Comparison of ENCODE assay signal across 24 cellular contexts in genomic region chr6:113736978-113737377, GRCh38.
"Had no signal": no experiment of that assay in that cellular context is flagged by ENCODE, and none has a peak within 500 bp of the region (broad histone marks: within the 10 kb centered on the region; RNA-seq: fewer than 3 reads in every experiment).

No MANE protein-coding gene starts in this region.

- ATAC-seq: effector memory CD8-positive, alpha-beta T cell; esophagus mucosa; gastrocnemius medialis; heart right ventricle; left cardiac atrium; lower lobe of right lung; mucosa of descending colon had no signal

- FAIRE-seq: endometrium, keratinocyte had no signal

- H3K9me3 ChIP-seq: colonic mucosa, esophagus squamous epithelium, gastrocnemius medialis, heart right ventricle, left ventricle myocardium inferior, lower lobe of right lung, mucosa of descending colon had no signal

- DNase-seq: colonic mucosa; cortex of kidney; effector CD8-positive, alpha-beta T cell; effector memory CD8-positive, alpha-beta T cell; endodermal cell; erythroblast; esophagus squamous epithelium; foreskin fibroblast; foreskin melanocyte; gastrocnemius medialis; glutamatergic neuron; head of caudate nucleus; heart right ventricle; hippocampal formation; left cardiac atrium; left ventricle myocardium inferior; lower lobe of right lung; mesenchymal stem cell; mucosa of descending colon; naive B cell had no signal

- H3K36me3 ChIP-seq: colonic mucosa, esophagus squamous epithelium, gastrocnemius medialis, heart right ventricle, left ventricle myocardium inferior, lower lobe of right lung had no signal

- H3K27ac ChIP-seq: colonic mucosa, epithelial cell of prostate, esophagus squamous epithelium, gastrocnemius medialis, heart right ventricle, left ventricle myocardium inferior, lower lobe of right lung had no signal

- H3K4me1 ChIP-seq: colonic mucosa, lower lobe of right lung had no signal

- H3K4me3 ChIP-seq: colonic mucosa, esophagus squamous epithelium, gastrocnemius medialis, heart right ventricle, left ventricle myocardium inferior, lower lobe of right lung, mucosa of descending colon had no signal

- H3K27me3 ChIP-seq: colonic mucosa, esophagus squamous epithelium, gastrocnemius medialis, heart right ventricle had no signal
